19 cellular contexts compared by ENCODE assay signal in the genomic region with DNA sequence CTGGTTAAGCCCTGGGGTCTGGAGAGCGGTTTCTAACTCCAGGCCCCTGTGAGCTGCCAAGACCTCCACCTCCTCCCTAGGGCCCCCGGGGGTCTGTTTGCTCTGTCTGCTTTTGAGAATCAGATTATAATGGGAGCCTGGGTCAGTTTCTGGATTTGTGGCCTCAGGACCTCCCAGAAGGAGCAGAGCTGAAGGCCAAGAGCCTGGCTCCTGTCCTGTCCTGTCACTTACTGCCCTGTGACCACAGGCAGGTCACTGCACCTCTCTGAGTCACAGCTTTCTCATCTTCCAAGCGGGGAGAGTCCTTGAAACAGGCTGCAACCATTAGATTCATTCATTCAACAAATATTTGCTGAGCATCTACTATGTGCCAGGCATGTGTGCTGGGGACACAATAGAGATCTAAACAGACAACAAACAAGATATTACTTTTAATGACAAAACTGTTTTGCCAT.
"Had no signal": no experiment of that assay in that cellular context is flagged by ENCODE, and none has a peak within 500 bp of the region (broad histone marks: within the 10 kb centered on the region; RNA-seq: fewer than 3 reads in every experiment).

No MANE protein-coding gene starts in this region.

- FAIRE-seq: keratinocyte had no signal

- H3K36me3 ChIP-seq: colonic mucosa, left ventricle myocardium inferior, tibial artery, vagina had no signal

- H3K4me3 Mint-ChIP-seq: activated CD8-positive, alpha-beta memory T cell treated with anti-CD3 and anti-CD28 coated beads, Interleukin-2, amount 10 ng/mL, durations not matched to agents 7 days and 5 days; natural killer cell treated with Interleukin-12 subunit alpha and Interleukin-12 subunit beta and Interleukin-15 and Interleukin-18, amount 100 ng/mL, for 72 hours had no signal

- H3K4me1 ChIP-seq: vagina had no signal

- H3K9me3 ChIP-seq: colonic mucosa, left ventricle myocardium inferior, tibial artery, vagina had no signal

- H3K9me3 Mint-ChIP-seq: natural killer cell treated with Interleukin-12 subunit alpha and Interleukin-12 subunit beta and Interleukin-15 and Interleukin-18, amount 100 ng/mL, for 72 hours had no signal

- H3K36me3 Mint-ChIP-seq: activated CD8-positive, alpha-beta memory T cell treated with anti-CD3 and anti-CD28 coated beads, Interleukin-2, amount 10 ng/mL, durations not matched to agents 7 days and 5 days; natural killer cell treated with Interleukin-12 subunit alpha and Interleukin-12 subunit beta and Interleukin-15 and Interleukin-18, amount 100 ng/mL, for 72 hours had no signal

- H3K4me3 ChIP-seq: colonic mucosa, left ventricle myocardium inferior, skin epidermis, tibial artery, vagina had no signal

- DNase-seq: activated CD4-positive, alpha-beta T cell treated with anti-CD3 and anti-CD28 coated beads for 1 hour; activated CD4-positive, alpha-beta T cell treated with anti-CD3 and anti-CD28 coated beads, Interleukin-2, amount 50 U/mL, for 4 hours; activated CD8-positive, alpha-beta memory T cell treated with anti-CD3 and anti-CD28 coated beads, Interleukin-2, amount 10 ng/mL, durations not matched to agents 7 days and 5 days; activated naive CD4-positive, alpha-beta T cell treated with anti-CD3 and anti-CD28 coated beads, Interleukin-2, amount 50 U/mL, for 16 hours; activated T-cell treated with anti-CD3 and anti-CD28 coated beads, Interleukin-2, amount 50 U/mL, for 1 hour; caudate nucleus; colonic mucosa; left ventricle myocardium inferior; nucleus accumbens; stimulated activated CD4-positive, alpha-beta T cell treated with anti-CD3 and anti-CD28 coated beads, Interleukin-15, amount 100 ng/mL, for 24 hours; stimulated activated CD4-positive, alpha-beta T cell treated with anti-CD3 and anti-CD28 coated beads, Interleukin-4, amount 100 ng/mL, for 1 hour; stimulated activated naive CD4-positive, alpha-beta T cell; tibial artery had no signal

- H3K27ac Mint-ChIP-seq: activated CD8-positive, alpha-beta memory T cell treated with anti-CD3 and anti-CD28 coated beads, Interleukin-2, amount 10 ng/mL, durations not matched to agents 7 days and 5 days; natural killer cell treated with Interleukin-12 subunit alpha and Interleukin-12 subunit beta and Interleukin-15 and Interleukin-18, amount 100 ng/mL, for 72 hours; progenitor cell of endocrine pancreas had no signal

- H3K4me1 Mint-ChIP-seq: activated CD8-positive, alpha-beta memory T cell treated with anti-CD3 and anti-CD28 coated beads, Interleukin-2, amount 10 ng/mL, durations not matched to agents 7 days and 5 days had no signal

- H3K27me3 ChIP-seq: colonic mucosa, vagina had no signal

- H3K27ac ChIP-seq: colonic mucosa, left ventricle myocardium inferior, skin epidermis, tibial artery, vagina had no signal

- ATAC-seq: activated CD8-positive, alpha-beta memory T cell treated with anti-CD3 and anti-CD28 coated beads, Interleukin-2, amount 10 ng/mL, durations not matched to agents 7 days and 5 days; esophagus mucosa; natural killer cell treated with Interleukin-12 subunit alpha and Interleukin-12 subunit beta and Interleukin-15 and Interleukin-18, amount 100 ng/mL, for 72 hours had no signal
